Comparison of ENCODE assay signal across 8 cellular contexts in genomic region chr1:109532365-109533136, GRCh38. TPM values are rescaled to one million over a fixed set of nuclear protein-coding genes. Genes with fewer than 3 reads are reported as not detected.
DNase-seq lines count a peak whose midpoint lies in the region; ATAC-seq and TF ChIP-seq lines count a peak whose summit lies in the region.

No MANE protein-coding gene starts in this region.

- H3K27ac ChIP-seq in AG04450 (ENCODE audit: low read depth, low read length), result peak overlapping the region; percentile 52

- H3K27me3 ChIP-seq in AG04450 (ENCODE audit: control insufficient read depth, insufficient read depth, low read length), result peaks cover 7% of the 10 kb centered on the region

- H3K4me3 ChIP-seq in AG04450 (ENCODE audit: low read depth, low read length), result no peak overlapping the region

- TF ChIP-seq CTCF in AG04450 (IDR thresholded peaks at IDR 0.05; ENCODE audit: low read depth, low read length), result peak; percentile 98

- DNase-seq in AG04450 (ENCODE audit: low read depth, low spot score) (peak; percentile 55), NCI-H748 (lab: John Stamatoyannopoulos, UW; ENCODE audit: unreplicated experiment) (peak; percentile 71), dermis blood vessel endothelial cell (peak; percentile 81), medulla oblongata (ENCODE audit: extremely low spot score) (peak; percentile 90)
- DNase-seq in activated CD4-positive, alpha-beta T cell treated with anti-CD3 and anti-CD28 coated beads, Interleukin-2, amount 50 U/mL, for 4 hours, result peak; percentile 88 to 91
- DNase-seq in stimulated activated CD4-positive, alpha-beta T cell treated with anti-CD3 and anti-CD28 coated beads, TNF-alpha, amount 100 ng/mL, for 4 hours (ENCODE audit: low read depth in 3 of 3), result peak; percentile 82 to 88 (median 86)

- no peaks in the 10 kb centered on the region for H3K9me3 ChIP-seq in AG04450 (ENCODE audit: control insufficient read depth, insufficient read depth, low read length)

- CTCF ChIA-PET in AG04450 (lab: Charles Lee), result interaction anchor here (0.5 to 17.0 kb wide), 77 partner anchors 9 to 570 kb away, joined by 3 to 1351 read pairs (median 4); partner anchors contain the start of genes AMIGO1, ATXN7L2, CLCC1 and CYB561D1

- ATAC-seq in GM18907 (IDR thresholded peaks at IDR 0.05; ENCODE audit: unreplicated experiment), result peak; percentile 78
- peak; percentile 68 for ATAC-seq in HG03442 (IDR thresholded peaks at IDR 0.05; ENCODE audit: unreplicated experiment)

- POLR2A ChIA-PET in AG04450 (lab: Yijun Ruan, JAX), result interaction anchor here (0.7 to 1.8 kb wide), 4 partner anchors 23 to 433 kb away, joined by 3 to 9 read pairs (median 4); partner anchors contain the start of genes AMIGO1 and CYB561D1

RNA-seq across cellular contexts. Expression of gene GPR61, which starts 7.1 kb away (rescaled TPM):
- polyA plus RNA-seq in AG04450 (2011; rRNA removed), result not detected in 2 replicates
- polyA minus RNA-seq in AG04450 (2011; rRNA and poly(A)+ RNA removed), result not detected in 2 replicates
- total RNA-seq in dermis blood vessel endothelial cell, result under 0.01 TPM in 1 of 2 replicates, not detected in the other

RNA-seq across cellular contexts. Expression of gene GNAI3, which starts 15.9 kb away (rescaled TPM):
- polyA plus RNA-seq in AG04450 (2011; rRNA removed), result 10.2 and 14.8 TPM in 2 replicates
- 8.1 and 14.1 TPM in 2 replicates for polyA minus RNA-seq in AG04450 (2011; rRNA and poly(A)+ RNA removed)
- total RNA-seq in dermis blood vessel endothelial cell, result 16.3 and 22.9 TPM in 2 replicates

RNA-seq across cellular contexts. Expression of gene AMIGO1, which starts 23.0 kb away (rescaled TPM):
- 1.5 and 2.3 TPM in 2 replicates for polyA plus RNA-seq in AG04450 (2011; rRNA removed)
- 1.7 and 1.8 TPM in 2 replicates for polyA minus RNA-seq in AG04450 (2011; rRNA and poly(A)+ RNA removed)
- total RNA-seq in dermis blood vessel endothelial cell, result 0.65 and 1.7 TPM in 2 replicates

RNA-seq across cellular contexts. Expression of gene CYB561D1, which starts 38.7 kb away (rescaled TPM):
- 5.0 and 5.4 TPM in 2 replicates for polyA plus RNA-seq in AG04450 (2011; rRNA removed)
- 6.5 and 7.6 TPM in 2 replicates for polyA minus RNA-seq in AG04450 (2011; rRNA and poly(A)+ RNA removed)
- total RNA-seq in dermis blood vessel endothelial cell, result 6.5 and 7.5 TPM in 2 replicates

RNA-seq across cellular contexts. Expression of gene ATXN7L2, which starts 48.8 kb away (rescaled TPM):
- polyA plus RNA-seq in AG04450 (2011; rRNA removed), result 1.5 TPM in 2 replicates
- polyA minus RNA-seq in AG04450 (2011; rRNA and poly(A)+ RNA removed), result 4.3 and 4.7 TPM in 2 replicates
- 1.3 and 1.5 TPM in 2 replicates for total RNA-seq in dermis blood vessel endothelial cell
